22 cellular contexts compared by ENCODE assay signal in the genomic region with DNA sequence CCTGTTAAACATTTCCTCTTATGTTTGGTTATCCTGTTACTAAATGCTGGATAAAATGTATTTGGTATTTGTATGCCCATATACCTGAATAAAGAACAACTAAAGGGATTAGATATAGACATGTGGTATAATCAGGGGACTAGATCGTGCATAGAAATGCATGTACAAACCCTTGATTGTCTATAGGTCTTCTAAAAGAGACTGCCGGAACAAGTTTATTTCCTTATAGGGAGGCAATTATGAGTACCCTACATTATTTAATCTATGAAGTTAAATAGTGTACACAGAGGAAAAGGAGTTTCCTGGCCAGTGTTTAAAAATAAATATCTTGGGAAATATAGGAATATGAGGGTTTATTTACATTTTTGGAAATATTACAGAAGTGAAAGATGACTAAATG.
"Had no signal": no experiment of that assay in that cellular context is flagged by ENCODE, and none has a peak within 500 bp of the region (broad histone marks: within the 10 kb centered on the region; RNA-seq: fewer than 3 reads in every experiment).

No MANE protein-coding gene starts in this region.

- H3K9me3 ChIP-seq: MG63, SJSA1 had no signal

- H3K4me3 ChIP-seq: MG63, SJSA1, SK-N-MC had no signal

- DNase-seq: Karpas-422, KBM-7, MG63, NCI-H1092, NCI-H1105 treated with DMSO at 0.1 percent for 48 hours, NCI-H1417 treated with DMSO at 0.1 percent for 48 hours, NCI-H146, NCI-H1694 treated with DMSO at 0.1 percent for 48 hours, NCI-H1930, NCI-H2081, NCI-H2107, NCI-H2227 treated with DMSO at 0.1 percent for 48 hours, NCI-H446, NCI-H510A, NCI-H524 treated with DMSO at 0.1 percent for 48 hours, NCI-H69, NCI-H774, Right ventricle myocardium superior, RPMI8226, SIG-M5 had no signal

- H3K4me1 ChIP-seq: SJSA1 had no signal
